ENCODE assay signal across 8 cellular contexts in genomic region chr12:26884765-26885576, GRCh38. TPM values are rescaled to one million over a fixed set of nuclear protein-coding genes. Genes with fewer than 3 reads are reported as not detected.
DNase-seq lines count a peak whose midpoint lies in the region; ATAC-seq, FAIRE-seq and TF ChIP-seq lines count a peak whose summit lies in the region.

No MANE protein-coding gene starts in this region.

- peak; percentile 97 for FAIRE-seq in GM12891 (lab: Jason Lieb, UNC)

- in situ Hi-C loops in astrocyte of the cerebellum (cut with HindIII; ENCODE audit: low sequenced_read_pairs), result no loop called here

- DNase-seq in GM12891 (ENCODE audit: insufficient read length, low spot score) (peak; percentile 55), NCI-H2081 (lab: John Stamatoyannopoulos, UW) (peak; percentile 79 to 80), T-helper 9 cell (peak; percentile 71), astrocyte of the cerebellum (ENCODE audit: low read depth) (peak; percentile 69), hepatic stellate cell (ENCODE audit: low spot score) (peak; percentile 69), skeletal muscle cell (ENCODE audit: low read depth) (peak; percentile 22)

- no peak for TF ChIP-seq POLR2A in GM12891 (IDR thresholded peaks at IDR 0.05; ENCODE audit: low read depth, low read length)

- ATAC-seq in HG02938 (IDR thresholded peaks at IDR 0.05; ENCODE audit: unreplicated experiment) (peak; percentile 75), GM21576 (IDR thresholded peaks at IDR 0.05; ENCODE audit: unreplicated experiment) (no peak)

- H3K4me3 ChIP-seq in astrocyte of the cerebellum (ENCODE audit: low read depth, low read length) (no peak overlapping the region), skeletal muscle cell (ENCODE audit: low read depth, low read length) (no peak overlapping the region)

- TF ChIP-seq CTCF in astrocyte of the cerebellum (IDR thresholded peaks at IDR 0.05; ENCODE audit: low read depth, low read length, missing control alignments), result peak; percentile 96

TF ChIP-seq in GM12891, 5 proteins besides CTCF, POLR2A, EP300 and RAD21:
- TF ChIP-seq TAF1 (IDR thresholded peaks at IDR 0.05; ENCODE audit: low read depth, low read length) (no peak), POU2F2 (IDR thresholded peaks at IDR 0.05; ENCODE audit: low read depth, low read length) (no peak), SPI1 (IDR thresholded peaks at IDR 0.05; ENCODE audit: low read depth, low read length) (no peak), POLR2AphosphoS5 (IDR thresholded peaks at IDR 0.05; ENCODE audit: low read depth, low read length) (no peak), PAX5 (IDR thresholded peaks at IDR 0.05; ENCODE audit: insufficient read depth, low read length, severe bottlenecking) (no peak)

RNA-seq across cellular contexts. Expression of gene ITPR2, which starts 52.0 kb away (rescaled TPM):
- 20.7 TPM for polyA plus RNA-seq in GM12891 (2012; ENCODE audit: low read depth, missing spikeins)

RNA-seq across cellular contexts. Expression of gene INTS13, which starts 52.8 kb away (rescaled TPM):
- 39.6 TPM for polyA plus RNA-seq in GM12891 (2012; ENCODE audit: low read depth, missing spikeins)

RNA-seq across cellular contexts. Expression of gene FGFR1OP2, which starts 53.3 kb away (rescaled TPM):
- 28.4 TPM for polyA plus RNA-seq in GM12891 (2012; ENCODE audit: low read depth, missing spikeins)

Comparison
In these comparisons a context has a peak if more than half of its experiments do, and no peak if none do; other contexts are left out.
1. DNase-seq: peak in every context shown above with its lines; median percentile 80 in NCI-H2081; 71 in T-helper 9 cell; 69 in astrocyte of the cerebellum; 69 in hepatic stellate cell; 55 in GM12891; 22 in skeletal muscle cell.